In genomic region chr14:24074625-24075484, GRCh38 we compare ENCODE assay signal across 26 cellular contexts. TPM values are rescaled to one million over a fixed set of nuclear protein-coding genes. Genes with fewer than 3 reads are reported as not detected.
DNase-seq lines count a peak whose midpoint lies in the region; ATAC-seq and TF ChIP-seq lines count a peak whose summit lies in the region.
"Had no signal": no experiment of that assay in that cellular context is flagged by ENCODE, and none has a peak within 500 bp of the region (broad histone marks: within the 10 kb centered on the region; RNA-seq: fewer than 3 reads in every experiment).

No MANE protein-coding gene starts in this region.

- H3K9me3 ChIP-seq in Karpas-422 (ENCODE audit: low read length), result no peaks in the 10 kb centered on the region
- no peaks in the 10 kb centered on the region for H3K9me3 ChIP-seq in muscle layer of duodenum (ENCODE audit: control insufficient read depth in 1 of 2, low read length in 2 of 2)
- H3K9me3 ChIP-seq: left lung, neutrophil, SJSA1, spleen, upper lobe of left lung had no signal

- peaks cover 12% of the 10 kb centered on the region for H3K4me1 Mint-ChIP-seq in activated CD8-positive, alpha-beta T cell treated with anti-CD3 and anti-CD28 coated beads for 36 hours (ENCODE audit: low read depth)

- intact Hi-C loops in activated CD8-positive, alpha-beta T cell treated with anti-CD3 and anti-CD28 coated beads for 36 hours (cut with micrococcal nuclease), result no loop called here

- no peaks in the 10 kb centered on the region for H4K20me1 ChIP-seq in Karpas-422 (ENCODE audit: insufficient read depth, low read depth, low read length)

- H3K27me3 ChIP-seq in Karpas-422 (ENCODE audit: low read length) (no peaks in the 10 kb centered on the region), muscle layer of duodenum (ENCODE audit: low read depth, low read length) (no peaks in the 10 kb centered on the region)
- H3K27me3 ChIP-seq: cardiac muscle cell, upper lobe of left lung had no signal

- peak overlapping the region; percentile 55 for H3K27ac Mint-ChIP-seq in activated CD8-positive, alpha-beta T cell treated with anti-CD3 and anti-CD28 coated beads for 36 hours
- H3K27ac Mint-ChIP-seq: T-helper 1 cell treated with Interleukin-12 subunit alpha and Interleukin-12 subunit beta and Interleukin-4 antibody, amounts not matched to agents 30 μg/mL and 1 μg/mL, for 36 hours had no signal

- CTCF ChIA-PET in activated CD8-positive, alpha-beta T cell treated with anti-CD3 and anti-CD28 coated beads for 36 hours (lab: Charles Lee), result interaction anchor here (0.9 to 3.0 kb wide), 6 partner anchors 15 to 36 kb away, joined by 3 to 12 read pairs (median 6); no protein-coding TSS in a partner anchor

- no peaks in the 10 kb centered on the region for H3K79me2 ChIP-seq in Karpas-422 (ENCODE audit: low read length)

- no peak for TF ChIP-seq CTCF in activated CD8-positive, alpha-beta T cell treated with anti-CD3 and anti-CD28 coated beads for 36 hours (IDR thresholded peaks at IDR 0.05)

- POLR2A ChIA-PET in activated CD8-positive, alpha-beta T cell treated with anti-CD3 and anti-CD28 coated beads for 36 hours (lab: Charles Lee), result interaction anchor here (0.9 to 2.0 kb wide), 3 partner anchors 9 to 20 kb away, joined by 3 to 5 read pairs (median 3); no protein-coding TSS in a partner anchor

- H3K4me1 ChIP-seq in Karpas-422 (ENCODE audit: low read length) (peaks cover 24% of the 10 kb centered on the region), muscle layer of duodenum (ENCODE audit: control insufficient read depth in 1 of 2, insufficient read depth in 2 of 2, low read length in 2 of 2) (peaks cover 0 to 7% of the 10 kb centered on the region in 2 donors)
- H3K4me1 ChIP-seq: left lung, SJSA1 had no signal

- ATAC-seq in activated CD8-positive, alpha-beta T cell treated with anti-CD3 and anti-CD28 coated beads for 36 hours, result no peak
- ATAC-seq: left lung, Panc1 had no signal

- H3K9ac ChIP-seq in Karpas-422 (ENCODE audit: low read length), result no peak overlapping the region

- no peak for DNase-seq in Karpas-422
- DNase-seq in activated CD8-positive, alpha-beta T cell treated with anti-CD3 and anti-CD28 coated beads for 36 hours, result no peak
- no peak for DNase-seq in NCI-H1105 (lab: John Stamatoyannopoulos, UW)
- no peak for DNase-seq in NCI-H187 (lab: John Stamatoyannopoulos, UW)
- DNase-seq: activated CD4-positive, alpha-beta T cell treated with anti-CD3 and anti-CD28 coated beads, Interleukin-2, amount 50 U/mL, for 4 hours; activated gamma-delta T cell treated with Interleukin-2 at 50 U/mL for 16 hours; activated T-cell treated with anti-CD3 and anti-CD28 coated beads for 4 hours; amygdala; dermis blood vessel endothelial cell; DMS79; GOT3; head of caudate nucleus; IMR-90; NCI-H187 treated with DMSO at 0.1 percent for 48 hours; spleen; stimulated activated CD4-positive, alpha-beta T cell treated with anti-CD3 and anti-CD28 coated beads, Interleukin-4, amount 100 ng/mL, for 24 hours; upper lobe of left lung had no signal

- H3K9me2 ChIP-seq in Karpas-422 (replicated peaks; ENCODE audit: insufficient read depth, low read length), result no peaks in the 10 kb centered on the region

- H3K36me3 ChIP-seq in Karpas-422 (ENCODE audit: insufficient read depth, low read length) (no peaks in the 10 kb centered on the region), muscle layer of duodenum (ENCODE audit: control insufficient read depth in 1 of 2, insufficient read depth in 2 of 2, low read length in 2 of 2) (no peaks in the 10 kb centered on the region)
- H3K36me3 ChIP-seq: cardiac muscle cell, left lung, neutrophil, SJSA1, spleen, upper lobe of left lung had no signal

- no peak overlapping the region for H3K4me3 Mint-ChIP-seq in activated CD8-positive, alpha-beta T cell treated with anti-CD3 and anti-CD28 coated beads for 36 hours
- H3K4me3 Mint-ChIP-seq: T-helper 1 cell treated with Interleukin-12 subunit alpha and Interleukin-12 subunit beta and Interleukin-4 antibody, amounts not matched to agents 30 μg/mL and 1 μg/mL, for 36 hours had no signal

- no peak overlapping the region for H3K4me3 ChIP-seq in Karpas-422 (ENCODE audit: low read length)
- H3K4me3 ChIP-seq in muscle layer of duodenum (ENCODE audit: low read depth in 1 of 2, low read length in 2 of 2), result no peak overlapping the region
- H3K4me3 ChIP-seq: cardiac muscle cell, left lung, SJSA1, spleen, upper lobe of left lung had no signal

- H3K9me3 Mint-ChIP-seq in activated CD8-positive, alpha-beta T cell treated with anti-CD3 and anti-CD28 coated beads for 36 hours, result no peaks in the 10 kb centered on the region
- H3K9me3 Mint-ChIP-seq: T-helper 1 cell treated with Interleukin-12 subunit alpha and Interleukin-12 subunit beta and Interleukin-4 antibody, amounts not matched to agents 30 μg/mL and 1 μg/mL, for 36 hours had no signal

- H3K27me3 Mint-ChIP-seq in activated CD8-positive, alpha-beta T cell treated with anti-CD3 and anti-CD28 coated beads for 36 hours, result no peaks in the 10 kb centered on the region

- H3K27ac ChIP-seq in Karpas-422 (ENCODE audit: low read length), result no peak overlapping the region
- peak overlapping the region; percentile 14 for H3K27ac ChIP-seq in muscle layer of duodenum (ENCODE audit: low read length)
- H3K27ac ChIP-seq: cardiac muscle cell, HL-60, left lung, neutrophil, SJSA1, upper lobe of left lung had no signal

- peak overlapping the region; percentile 58; the same call in 1 of the 2 replicates for H2AFZ ChIP-seq in Karpas-422 (ENCODE audit: low read length)

- H3K36me3 Mint-ChIP-seq in activated CD8-positive, alpha-beta T cell treated with anti-CD3 and anti-CD28 coated beads for 36 hours (ENCODE audit: low read depth), result no peaks in the 10 kb centered on the region

- H3K4me2 ChIP-seq in Karpas-422 (ENCODE audit: low read depth, low read length, poor library complexity, severe bottlenecking), result no peak overlapping the region

RNA-seq across cellular contexts. Expression of gene CPNE6, which starts 3.5 kb away (rescaled TPM):
- total RNA-seq in Karpas-422 (2014; rRNA removed; shearing (Covaris generic); ENCODE audit: low replicate concordance), result 0.04 and 1.3 TPM in 2 replicates
- total RNA-seq in activated CD8-positive, alpha-beta T cell treated with anti-CD3 and anti-CD28 coated beads for 36 hours, result not detected
- total RNA-seq: dermis blood vessel endothelial cell, IMR-90, left lung, mononuclear cell, SJSA1, upper lobe of left lung had no signal

RNA-seq across cellular contexts. Expression of gene PCK2, which starts 19.3 kb away (rescaled TPM):
- total RNA-seq in Karpas-422 (2014; rRNA removed; shearing (Covaris generic); ENCODE audit: low replicate concordance), result 106 and 151 TPM in 2 replicates
- total RNA-seq in activated CD8-positive, alpha-beta T cell treated with anti-CD3 and anti-CD28 coated beads for 36 hours, result 10 to 100 TPM; 90.3 to 93.1 TPM

RNA-seq across cellular contexts. Expression of gene CARMIL3, which starts 23.0 kb away (rescaled TPM):
- total RNA-seq in Karpas-422 (2014; rRNA removed; shearing (Covaris generic); ENCODE audit: low replicate concordance), result 58.4 and 110 TPM in 2 replicates
- total RNA-seq in activated CD8-positive, alpha-beta T cell treated with anti-CD3 and anti-CD28 coated beads for 36 hours, result under 1 TPM; 0.63 to 0.83 TPM
- total RNA-seq: dermis blood vessel endothelial cell, SJSA1 had no signal

RNA-seq across cellular contexts. Expression of gene DCAF11, which starts 39.7 kb away (rescaled TPM):
- total RNA-seq in Karpas-422 (2014; rRNA removed; shearing (Covaris generic); ENCODE audit: low replicate concordance), result 93.5 and 103 TPM in 2 replicates
- total RNA-seq in activated CD8-positive, alpha-beta T cell treated with anti-CD3 and anti-CD28 coated beads for 36 hours, result 10 to 100 TPM; 59.9 to 63.9 TPM

RNA-seq across cellular contexts. Expression of gene NRL, which starts 39.9 kb away (rescaled TPM):
- 1.5 and 2.5 TPM in 2 replicates for total RNA-seq in Karpas-422 (2014; rRNA removed; shearing (Covaris generic); ENCODE audit: low replicate concordance)
- 1 to 10 TPM; 1.8 to 2.5 TPM for total RNA-seq in activated CD8-positive, alpha-beta T cell treated with anti-CD3 and anti-CD28 coated beads for 36 hours

Comparison
In these comparisons a context has a peak if more than half of its experiments do, and no peak if none do; other contexts are left out.
1. RNA of gene CARMIL3, which starts 23.0 kb away (total RNA-seq): 58.4 to 110 TPM in Karpas-422; 0.63 to 0.83 TPM in activated CD8-positive, alpha-beta T cell treated with anti-CD3 and anti-CD28 coated beads for 36 hours; every median in the first group is over 10 times any median in the second.